23 cellular contexts compared by ENCODE assay signal in the genomic region with DNA sequence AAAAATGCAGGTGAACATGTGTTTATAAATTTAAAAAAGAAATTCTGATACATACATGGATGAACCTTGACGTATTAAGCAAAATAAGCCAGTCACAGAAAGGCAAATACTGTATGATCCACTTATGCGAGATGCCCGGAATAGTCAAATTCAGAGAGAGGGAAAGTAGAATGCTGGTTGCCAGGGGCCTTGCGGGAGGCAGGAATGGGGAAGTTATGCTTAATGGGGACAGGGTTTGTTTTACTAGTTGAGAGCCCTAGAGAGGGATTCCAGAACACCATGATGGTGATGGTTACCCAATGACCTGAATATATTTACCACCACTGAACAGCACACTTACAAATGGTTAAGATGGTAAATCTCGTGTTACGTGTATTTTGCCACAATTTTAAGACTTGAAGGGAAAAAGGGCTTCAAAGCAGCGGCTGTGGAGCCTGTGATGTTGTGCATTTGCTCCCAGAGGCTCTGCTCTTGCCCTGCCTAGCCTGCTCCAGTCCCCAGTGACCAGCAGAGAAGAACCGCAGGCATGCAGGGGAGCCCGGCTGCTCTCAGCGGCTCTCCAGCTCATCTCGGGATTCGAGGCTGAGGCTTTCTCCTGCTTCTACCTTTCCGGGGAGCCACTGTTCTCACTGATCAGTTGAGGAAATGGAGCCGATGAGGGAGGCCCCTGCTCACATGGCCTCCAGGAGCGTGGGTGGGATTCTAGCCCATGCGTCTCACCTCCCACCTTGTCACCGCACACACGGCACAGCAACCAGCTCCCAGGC. TPM values are rescaled to one million over a fixed set of nuclear protein-coding genes. Genes with fewer than 3 reads are reported as not detected.
DNase-seq lines count a peak whose midpoint lies in the region; ATAC-seq, FAIRE-seq and TF ChIP-seq lines count a peak whose summit lies in the region.
"Had no signal": no experiment of that assay in that cellular context is flagged by ENCODE, and none has a peak within 500 bp of the region (broad histone marks: within the 10 kb centered on the region; RNA-seq: fewer than 3 reads in every experiment).

No MANE protein-coding gene starts in this region.

- H3K9me3 ChIP-seq in Caco-2, result no peaks in the 10 kb centered on the region
- no peaks in the 10 kb centered on the region for H3K9me3 ChIP-seq in K562 (replicated peaks; ENCODE audit: control insufficient read depth, insufficient read depth, low read depth, low read length)
- H3K9me3 ChIP-seq in lung (ENCODE audit: control insufficient read depth in 2 of 2, insufficient read depth in 1 of 2, low read length in 1 of 2), result no peaks in the 10 kb centered on the region
- H3K9me3 ChIP-seq: Peyer's patch, tibial artery had no signal

- intact Hi-C loops in Caco-2 (cut with micrococcal nuclease; ENCODE audit: unreplicated experiment), result no loop called here
- intact Hi-C loops in Calu3 (cut with micrococcal nuclease; ENCODE audit: unreplicated experiment), result no loop called here
- intact Hi-C loops in K562 (cut with micrococcal nuclease), result no loop called here

- H3K36me3 Mint-ChIP-seq in Caco-2 (ENCODE audit: insufficient read depth, unreplicated experiment), result peaks cover 33% of the 10 kb centered on the region
- H3K36me3 Mint-ChIP-seq in Calu3 (ENCODE audit: insufficient read depth, unreplicated experiment), result peaks cover 40% of the 10 kb centered on the region

- no peak for DNase-seq in Caco-2
- no peak for DNase-seq in Calu3
- DNase-seq in K562 (ENCODE audit: extremely low read depth in 1 of 4, low spot score in 3 of 4), result no peak
- DNase-seq in lung (ENCODE audit: low spot score), result peak; percentile 75
- no peak for DNase-seq in RKO (ENCODE audit: low spot score)
- DNase-seq in T-helper 2 cell, result no peak
- no peak for DNase-seq in SW 1271 (lab: John Stamatoyannopoulos, UW)
- DNase-seq: activated CD4-positive, alpha-beta T cell treated with anti-CD3 and anti-CD28 coated beads, Interleukin-2, amount 10 ng/mL, durations not matched to agents 7 days and 5 days; activated naive CD8-positive, alpha-beta T cell treated with anti-CD3 and anti-CD28 coated beads, Interleukin-2, amount 50 U/mL, for 24 hours; CD4-positive, CD25-positive, alpha-beta regulatory T cell; DMS 273 treated with DMSO at 0.1 percent for 48 hours; HFFc6; naive B cell; NCI-H524; stimulated activated CD4-positive, alpha-beta T cell treated with anti-CD3 and anti-CD28 coated beads, Interleukin-4, amount 100 ng/mL, for 4 hours had no signal

- TF ChIP-seq RAD21 in K562 (CRISPR knock-in tag; conservative IDR thresholded peaks at IDR 0.05 in 1 of 2, IDR thresholded peaks at IDR 0.05 in 1 of 2), result no peak

- H3K9ac ChIP-seq in K562 (ENCODE audit: insufficient read depth in 1 of 2, low read depth in 2 of 2, low read length in 2 of 2), result no peak overlapping the region; a peak in 1 of 4 replicates
- H3K9ac ChIP-seq: KMS-11 had no signal

- no peak overlapping the region for H3K4me3 Mint-ChIP-seq in Caco-2 (ENCODE audit: unreplicated experiment)
- H3K4me3 Mint-ChIP-seq in Calu3 (ENCODE audit: low read depth, unreplicated experiment), result no peak overlapping the region
- H3K4me3 Mint-ChIP-seq: activated CD4-positive, alpha-beta T cell treated with anti-CD3 and anti-CD28 coated beads, Interleukin-2, amount 10 ng/mL, durations not matched to agents 7 days and 5 days; activated naive CD8-positive, alpha-beta T cell treated with anti-CD3 and anti-CD28 coated beads, Interleukin-2, amount 50 U/mL, for 24 hours; CD4-positive, CD25-positive, alpha-beta regulatory T cell; HFFc6; naive B cell; stimulated activated naive CD8-positive, alpha-beta T cell treated with anti-CD3 and anti-CD28 coated beads, Interleukin-15, Interleukin-2, amounts not matched to agents 100 ng/mL and 50 ng/mL, for 24 hours had no signal

- peaks cover 23% of the 10 kb centered on the region for H3K4me1 ChIP-seq in Caco-2
- H3K4me1 ChIP-seq in K562 (replicated peaks in 1 of 2; ENCODE audit: control insufficient read depth in 2 of 2, insufficient read depth in 2 of 2, low read length in 2 of 2), result peaks cover 0 to 8% of the 10 kb centered on the region in 2 experiments; a peak in 1 of 5 replicates
- no peaks in the 10 kb centered on the region for H3K4me1 ChIP-seq in lung (ENCODE audit: control insufficient read depth in 2 of 2, insufficient read depth in 2 of 2, low read length in 2 of 2)
- H3K4me1 ChIP-seq: tibial artery had no signal

- H3K27ac Mint-ChIP-seq in Caco-2 (ENCODE audit: unreplicated experiment) (peak overlapping the region; percentile 83), Calu3 (ENCODE audit: unreplicated experiment) (peak overlapping the region; percentile 83)
- H3K27ac Mint-ChIP-seq: activated CD4-positive, alpha-beta T cell treated with anti-CD3 and anti-CD28 coated beads, Interleukin-2, amount 10 ng/mL, durations not matched to agents 7 days and 5 days; activated naive CD8-positive, alpha-beta T cell treated with anti-CD3 and anti-CD28 coated beads, Interleukin-2, amount 50 U/mL, for 24 hours; HFFc6; stimulated activated naive CD8-positive, alpha-beta T cell treated with anti-CD3 and anti-CD28 coated beads, Interleukin-15, Interleukin-2, amounts not matched to agents 100 ng/mL and 50 ng/mL, for 24 hours had no signal

- no peak overlapping the region for H2AFZ ChIP-seq in K562 (ENCODE audit: low read depth, low read length)

- H3K4me3 ChIP-seq in Caco-2 (ENCODE audit: low read depth, low read length) (no peak overlapping the region), K562 (no peak overlapping the region), lung (no peak overlapping the region)
- H3K4me3 ChIP-seq: Peyer's patch, SK-N-MC, tibial artery had no signal

- POLR2A ChIA-PET in Caco-2 (lab: Charles Lee), result no interaction called here
- POLR2A ChIA-PET in K562 (lab: Yijun Ruan, JAX), result interaction anchor here (0.7 to 1.2 kb wide), 2 partner anchors 8 to 10 kb away, joined by 3 read pairs; no protein-coding TSS in a partner anchor

- peaks cover 14% of the 10 kb centered on the region for H3K4me1 Mint-ChIP-seq in Caco-2 (ENCODE audit: low read depth, unreplicated experiment)
- H3K4me1 Mint-ChIP-seq in Calu3 (ENCODE audit: low read depth, unreplicated experiment), result peaks cover 28% of the 10 kb centered on the region
- H3K4me1 Mint-ChIP-seq: naive B cell had no signal

- H3K9me3 Mint-ChIP-seq in Caco-2 (ENCODE audit: unreplicated experiment) (no peaks in the 10 kb centered on the region), Calu3 (ENCODE audit: low read depth, unreplicated experiment) (no peaks in the 10 kb centered on the region)
- H3K9me3 Mint-ChIP-seq: activated CD4-positive, alpha-beta T cell treated with anti-CD3 and anti-CD28 coated beads, Interleukin-2, amount 10 ng/mL, durations not matched to agents 7 days and 5 days; activated naive CD8-positive, alpha-beta T cell treated with anti-CD3 and anti-CD28 coated beads, Interleukin-2, amount 50 U/mL, for 24 hours; CD4-positive, CD25-positive, alpha-beta regulatory T cell; HFFc6; naive B cell; stimulated activated naive CD8-positive, alpha-beta T cell treated with anti-CD3 and anti-CD28 coated beads, Interleukin-15, Interleukin-2, amounts not matched to agents 100 ng/mL and 50 ng/mL, for 24 hours had no signal

- in situ Hi-C loops in K562 (cut with MboI), result loop anchor here (25.0 kb wide), 1 partner anchor 649 kb away; no protein-coding TSS in a partner anchor

- no peaks in the 10 kb centered on the region for H3K79me2 ChIP-seq in K562 (ENCODE audit: control insufficient read depth, insufficient read depth, low read length)

- no peak for FAIRE-seq in K562 (lab: Jason Lieb, UNC)

- CTCF ChIA-PET in Caco-2 (lab: Charles Lee), result no interaction called here
- CTCF ChIA-PET in Calu3 (lab: Charles Lee), result interaction anchor here (1.2 to 2.4 kb wide), 2 partner anchors 19 to 208 kb away, joined by 3 to 14 read pairs; no protein-coding TSS in a partner anchor
- CTCF ChIA-PET in K562 (lab: Yijun Ruan, JAX; ENCODE audit: low intra/inter-chr PET ratio), result no interaction called here

- no TSS peak for BruUV-seq in Caco-2 (replicated peaks; lab: Mats Ljungman, UMichigan)
- BruUV-seq in Calu3 (replicated peaks; lab: Mats Ljungman, UMichigan), result no TSS peak
- no TSS peak for BruUV-seq in K562 (replicated peaks; lab: Mats Ljungman, UMichigan)

- ATAC-seq in K562 (peak; percentile 17; the same call in 2 of the 3 replicates), lung (ENCODE audit: insufficient read depth, low FRiP score) (peak; percentile 80)
- ATAC-seq: activated naive CD8-positive, alpha-beta T cell treated with anti-CD3 and anti-CD28 coated beads, Interleukin-2, amount 50 U/mL, for 24 hours had no signal

- WGBS in K562 (ENCODE audit: insufficient coverage, low coverage, missing lambda C conversion rate), result 71% methylated on average over 18 of the region's 18 CpGs
- 78 to 89% methylated on average over 18 of the region's 18 CpGs for WGBS in lung, 2 donors

- TF ChIP-seq POLR2A in K562 (conservative IDR thresholded peaks at IDR 0.05), result no peak

- no peaks in the 10 kb centered on the region for H3K27me3 ChIP-seq in Caco-2 (replicated peaks; ENCODE audit: control insufficient read depth, insufficient read depth, low read length)
- peaks cover 6 to 32% of the 10 kb centered on the region in 2 experiments for H3K27me3 ChIP-seq in K562 (ENCODE audit: control insufficient read depth in 2 of 2, insufficient read depth in 2 of 2, low read length in 2 of 2)
- no peaks in the 10 kb centered on the region for H3K27me3 ChIP-seq in lung (ENCODE audit: control insufficient read depth, insufficient read depth)
- H3K27me3 ChIP-seq: Peyer's patch, tibial artery had no signal

- H3K9me1 ChIP-seq in K562 (ENCODE audit: control insufficient read depth, insufficient read depth, low read length), result no peaks in the 10 kb centered on the region

- H3K27me3 Mint-ChIP-seq in Caco-2 (ENCODE audit: insufficient read depth, unreplicated experiment) (no peaks in the 10 kb centered on the region), Calu3 (ENCODE audit: unreplicated experiment) (no peaks in the 10 kb centered on the region)
- H3K27me3 Mint-ChIP-seq: activated CD4-positive, alpha-beta T cell treated with anti-CD3 and anti-CD28 coated beads, Interleukin-2, amount 10 ng/mL, durations not matched to agents 7 days and 5 days; activated naive CD8-positive, alpha-beta T cell treated with anti-CD3 and anti-CD28 coated beads, Interleukin-2, amount 50 U/mL, for 24 hours; CD4-positive, CD25-positive, alpha-beta regulatory T cell; stimulated activated naive CD8-positive, alpha-beta T cell treated with anti-CD3 and anti-CD28 coated beads, Interleukin-15, Interleukin-2, amounts not matched to agents 100 ng/mL and 50 ng/mL, for 24 hours had no signal

- H3K4me2 ChIP-seq in K562 (ENCODE audit: insufficient read depth, low read length), result no peak overlapping the region
- H3K4me2 ChIP-seq: KMS-11 had no signal

- TF ChIP-seq EP300 in K562 (IDR thresholded peaks at IDR 0.05; ENCODE audit: low read length), result no peak

- no peak overlapping the region for H3K27ac ChIP-seq in K562 (ENCODE audit: extremely low read depth, low read depth, low read length)
- peak overlapping the region in 1 of 2 donors; percentile 43 for H3K27ac ChIP-seq in lung (ENCODE audit: low read depth in 1 of 2, low read length in 1 of 2)
- H3K27ac ChIP-seq: KMS-11, Peyer's patch, SK-N-MC, tibial artery, VCaP had no signal

- H4K20me1 ChIP-seq in K562 (replicated peaks; ENCODE audit: control insufficient read depth, insufficient read depth, low read length), result 0 out of 2 replicates have a peak, but pooled peaks cover 5% of the 10 kb centered on the region

- TF ChIP-seq CTCF in Caco-2 (IDR thresholded peaks at IDR 0.05; ENCODE audit: insufficient read depth in 1 of 2, low read depth in 1 of 2, low read length in 1 of 2, severe bottlenecking in 1 of 2, unreplicated experiment in 1 of 2) (no peak), Calu3 (IDR thresholded peaks at IDR 0.05; ENCODE audit: unreplicated experiment) (no peak), K562 (IDR thresholded peaks at IDR 0.05 in 2 of 3, conservative IDR thresholded peaks at IDR 0.05 in 1 of 3; ENCODE audit: insufficient read depth in 2 of 3, low read depth in 1 of 3, low read length in 3 of 3) (no peak), lung (IDR thresholded peaks at IDR 0.05; ENCODE audit: control extremely low read depth, extremely low read depth) (no peak)

- H3K36me3 ChIP-seq in Caco-2 (ENCODE audit: control insufficient read depth, insufficient read depth, low read length) (no peaks in the 10 kb centered on the region; the same call in 1 of the 2 replicates), K562 (ENCODE audit: control insufficient read depth, insufficient read depth, low read length) (peaks cover 16% of the 10 kb centered on the region; the same call in 2 of the 3 replicates), lung (ENCODE audit: control insufficient read depth in 2 of 2, insufficient read depth in 2 of 2, low read length in 2 of 2) (peaks cover 11 to 17% of the 10 kb centered on the region in 2 donors)

RNA-seq across cellular contexts. Expression of gene TFCP2L1, which starts 51.7 kb away (rescaled TPM):
- total RNA-seq in Caco-2 (2022), result 17.8 and 18.4 TPM in 2 replicates
- total RNA-seq in Calu3 (2022), result 21.1 and 29.8 TPM in 2 replicates
- total RNA-seq in K562 (2011; cell fraction: chromatin; rRNA removed; ENCODE audit: low replicate concordance), result 0.83 and 0.92 TPM in 2 replicates
- total RNA-seq in K562 (2011; cell fraction: nucleolus; rRNA removed), result 0.33 and 0.53 TPM in 2 replicates
- total RNA-seq in K562 (2011; cell fraction: nucleoplasm; rRNA removed), result 0.73 and 1.1 TPM in 2 replicates
- 0.45 and 0.49 TPM in 2 replicates for total RNA-seq in K562 (2014; rRNA removed)
- 0.44 and 0.45 TPM in 2 replicates for total RNA-seq in K562 (2014; rRNA removed; fragmentation: Illumina TruSeq; extraction: Trizol)
- 0.34 and 0.36 TPM in 2 replicates for total RNA-seq in K562 (2015; rRNA removed; fragmentation: Illumina TruSeq; extraction: Trizol)
- total RNA-seq in K562 (2021), result 1.00 and 1.1 TPM in 2 replicates
- 0.26 and 0.54 TPM in 2 replicates for polyA plus RNA-seq in K562 (2011; rRNA removed)
- 0.56 and 1.3 TPM in 2 replicates for polyA plus RNA-seq in K562 (2011; cell fraction: cytosol; rRNA removed)
- polyA plus RNA-seq in K562 (2011; cell fraction: nucleus; rRNA removed), result 0.87 and 1.6 TPM in 2 replicates
- polyA plus RNA-seq in K562 (2012), result 0.27 and 1.2 TPM in 2 replicates
- 0.51 and 0.58 TPM in 2 replicates for polyA plus RNA-seq in K562 (2014; fragmentation: Illumina TruSeq; extraction: Trizol)
- under 1 TPM; 0.08 to 0.15 TPM for polyA plus RNA-seq in K562 (2014; fragmentation: Nextera tagmentation; extraction: Ambion mirVana)
- 0.42 and 0.74 TPM in 2 replicates for polyA plus RNA-seq in K562 (2014; rRNA removed)
- polyA minus RNA-seq in K562 (2011; rRNA and poly(A)+ RNA removed), result 0.51 and 0.74 TPM in 2 replicates
- 0.48 and 0.73 TPM in 2 replicates for polyA minus RNA-seq in K562 (2011; cell fraction: cytosol; rRNA and poly(A)+ RNA removed)
- 0.22 and 0.27 TPM in 2 replicates for polyA minus RNA-seq in K562 (2011; cell fraction: nucleus; rRNA and poly(A)+ RNA removed)
- total RNA-seq in lung, result 10 to 100 TPM in 1 of 2 donors, 1 to 10 TPM in 1; 2.8 to 36.1 TPM
- 1 to 10 TPM; 6.3 to 7.1 TPM for polyA plus RNA-seq in lung
- total RNA-seq: fibroblast of villous mesenchyme, osteocyte had no signal
- polyA plus RNA-seq: CD4-positive, CD25-positive, alpha-beta regulatory T cell had no signal
